Comparison of ENCODE assay signal across 21 cellular contexts in the genomic region with DNA sequence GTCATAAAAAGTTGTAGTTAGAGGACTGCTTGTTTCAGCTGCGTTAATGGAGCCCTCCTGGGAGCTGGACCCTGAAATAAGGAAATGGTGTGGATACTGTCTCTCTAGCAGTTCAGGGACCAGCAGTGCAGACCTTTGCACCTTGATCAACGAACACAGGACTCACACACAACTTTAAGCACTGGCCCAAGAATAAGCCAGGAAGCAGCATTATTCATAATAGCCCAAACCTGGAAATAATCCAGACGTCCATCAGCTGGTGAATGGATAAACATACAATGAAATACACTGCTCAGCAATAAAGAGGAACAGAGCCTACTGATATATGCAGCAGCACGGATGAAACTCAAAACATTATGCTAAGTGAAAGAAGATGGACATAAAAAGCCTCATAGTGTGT.
"Had no signal": no experiment of that assay in that cellular context is flagged by ENCODE, and none has a peak within 500 bp of the region (broad histone marks: within the 10 kb centered on the region; RNA-seq: fewer than 3 reads in every experiment).

No MANE protein-coding gene starts in this region.

- H3K27ac ChIP-seq: brain microvascular endothelial cell, esophagus squamous epithelium, foreskin keratinocyte, neutrophil, right lobe of liver, tibial nerve had no signal

- FAIRE-seq: endometrium had no signal

- DNase-seq: activated CD4-positive, alpha-beta memory T cell treated with anti-CD3 and anti-CD28 coated beads for 36 hours; activated gamma-delta T cell; activated naive CD8-positive, alpha-beta T cell treated with anti-CD3 and anti-CD28 coated beads for 36 hours; activated T-cell treated with anti-CD3 and anti-CD28 coated beads, Interleukin-2, amount 50 U/mL, for 4 hours; brain microvascular endothelial cell; cerebellar nuclear complex; dorsolateral prefrontal cortex; esophagus squamous epithelium; foreskin keratinocyte; islet precursor cell; midbrain; naive thymus-derived CD4-positive, alpha-beta T cell; posterior cingulate gyrus; right lobe of liver; spleen; stimulated activated CD4-positive, alpha-beta T cell treated with anti-CD3 and anti-CD28 coated beads, Interleukin-1b, Interleukin-23, amount 100 ng/mL, for 48 hours; stimulated activated naive B cell treated with anti-CD40 and anti-IgM and Interleukin-4, amounts not matched to agents 10 μg/mL and 1 μg/mL and 100 μg/mL, for 72 hours; T-helper 17 cell had no signal

- H3K9me3 ChIP-seq: esophagus squamous epithelium, neutrophil, right lobe of liver, spleen, tibial nerve had no signal

- H3K27me3 ChIP-seq: dorsolateral prefrontal cortex, esophagus squamous epithelium, foreskin keratinocyte, right lobe of liver, spleen, tibial nerve had no signal

- H3K36me3 ChIP-seq: brain microvascular endothelial cell, esophagus squamous epithelium, neutrophil, right lobe of liver, spleen, tibial nerve had no signal

- H3K4me3 ChIP-seq: dorsolateral prefrontal cortex, esophagus squamous epithelium, right lobe of liver, spleen, tibial nerve had no signal

- H3K4me1 ChIP-seq: foreskin keratinocyte, right lobe of liver had no signal
